In the genomic region with DNA sequence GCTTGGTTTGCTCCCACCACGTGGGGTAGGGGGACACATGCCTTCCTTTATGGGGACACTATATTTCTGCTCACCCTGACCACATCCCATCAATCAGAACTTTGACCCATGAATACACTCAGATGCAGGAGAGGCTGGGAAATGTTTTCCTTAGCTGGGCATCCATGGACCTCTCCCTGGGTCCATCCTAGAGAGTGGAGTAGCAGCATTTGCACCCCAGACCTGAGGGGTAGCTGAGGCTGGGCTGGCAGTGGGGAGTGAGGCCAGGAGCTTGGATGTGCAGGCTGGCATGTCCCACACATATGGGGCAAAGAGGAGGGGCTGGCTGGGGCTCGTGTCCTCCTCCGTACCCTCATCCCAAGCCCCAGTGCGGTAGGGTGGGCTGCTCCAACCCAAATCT, we compare ENCODE assay signal across 25 cellular contexts.
"Had no signal": no experiment of that assay in that cellular context is flagged by ENCODE, and none has a peak within 500 bp of the region (broad histone marks: within the 10 kb centered on the region; RNA-seq: fewer than 3 reads in every experiment).

No MANE protein-coding gene starts in this region.

- H3K9me3 Mint-ChIP-seq: dendritic cell treated with granulocyte-macrophage colony-stimulating factor and Interleukin-4, amounts not matched to agents 40 ng/mL and 50 ng/mL, for 4 days; endodermal cell; immature natural killer cell; natural killer cell; stimulated activated memory B cell treated with anti-CD40 and anti-IgM and Interleukin-4, amounts not matched to agents 10 μg/mL and 1 μg/mL and 100 μg/mL, for 72 hours; type B pancreatic cell had no signal

- H3K4me3 Mint-ChIP-seq: dendritic cell treated with granulocyte-macrophage colony-stimulating factor and Interleukin-4, amounts not matched to agents 40 ng/mL and 50 ng/mL, for 4 days; endodermal cell; immature natural killer cell; natural killer cell; stimulated activated memory B cell treated with anti-CD40 and anti-IgM and Interleukin-4, amounts not matched to agents 10 μg/mL and 1 μg/mL and 100 μg/mL, for 72 hours; type B pancreatic cell had no signal

- H3K27me3 Mint-ChIP-seq: stimulated activated memory B cell treated with anti-CD40 and anti-IgM and Interleukin-4, amounts not matched to agents 10 μg/mL and 1 μg/mL and 100 μg/mL, for 72 hours had no signal

- H3K27ac ChIP-seq: left ventricle myocardium inferior, lower lobe of right lung, neutrophil, parathyroid adenoma, sigmoid colon, testis, tibial artery had no signal

- H3K36me3 Mint-ChIP-seq: immature natural killer cell; natural killer cell; stimulated activated memory B cell treated with anti-CD40 and anti-IgM and Interleukin-4, amounts not matched to agents 10 μg/mL and 1 μg/mL and 100 μg/mL, for 72 hours; type B pancreatic cell had no signal

- H3K27me3 ChIP-seq: sigmoid colon, testis, tibial artery had no signal

- H3K36me3 ChIP-seq: left ventricle myocardium inferior, lower lobe of right lung, neutrophil, sigmoid colon, tibial artery had no signal

- H3K4me1 ChIP-seq: parathyroid adenoma had no signal

- DNase-seq: effector CD8-positive, alpha-beta T cell; endodermal cell; foreskin melanocyte; glutamatergic neuron; hypothalamus; immature natural killer cell; islet precursor cell; kidney glomerular epithelial cell; left colon; left ventricle myocardium inferior; lower lobe of right lung; natural killer cell; sigmoid colon; stimulated activated CD4-positive, alpha-beta T cell treated with anti-CD3 and anti-CD28 coated beads, Interleukin-4, amount 100 ng/mL, for 4 hours; stimulated activated naive CD8-positive, alpha-beta T cell treated with anti-CD3 and anti-CD28 coated beads, Interleukin-15, Interleukin-2, amounts not matched to agents 100 U/mL and 50 U/mL, for 24 hours; substantia nigra; testis; tibial artery had no signal

- ATAC-seq: esophagus mucosa; left colon; lower lobe of right lung; natural killer cell; stimulated activated memory B cell treated with anti-CD40 and anti-IgM and Interleukin-4, amounts not matched to agents 10 μg/mL and 1 μg/mL and 100 μg/mL, for 72 hours; stimulated activated naive CD8-positive, alpha-beta T cell treated with anti-CD3 and anti-CD28 coated beads, Interleukin-15, Interleukin-2, amounts not matched to agents 100 U/mL and 50 U/mL, for 24 hours had no signal

- H3K27ac Mint-ChIP-seq: dendritic cell treated with granulocyte-macrophage colony-stimulating factor and Interleukin-4, amounts not matched to agents 40 ng/mL and 50 ng/mL, for 4 days; endodermal cell; immature natural killer cell; natural killer cell; progenitor cell of endocrine pancreas; stimulated activated memory B cell treated with anti-CD40 and anti-IgM and Interleukin-4, amounts not matched to agents 10 μg/mL and 1 μg/mL and 100 μg/mL, for 72 hours; type B pancreatic cell had no signal

- H3K4me3 ChIP-seq: left ventricle myocardium inferior, lower lobe of right lung, sigmoid colon, testis, tibial artery had no signal

- H3K9me3 ChIP-seq: left ventricle myocardium inferior, lower lobe of right lung, neutrophil, sigmoid colon, testis, tibial artery had no signal
